10 cellular contexts compared by ENCODE assay signal in the genomic region with DNA sequence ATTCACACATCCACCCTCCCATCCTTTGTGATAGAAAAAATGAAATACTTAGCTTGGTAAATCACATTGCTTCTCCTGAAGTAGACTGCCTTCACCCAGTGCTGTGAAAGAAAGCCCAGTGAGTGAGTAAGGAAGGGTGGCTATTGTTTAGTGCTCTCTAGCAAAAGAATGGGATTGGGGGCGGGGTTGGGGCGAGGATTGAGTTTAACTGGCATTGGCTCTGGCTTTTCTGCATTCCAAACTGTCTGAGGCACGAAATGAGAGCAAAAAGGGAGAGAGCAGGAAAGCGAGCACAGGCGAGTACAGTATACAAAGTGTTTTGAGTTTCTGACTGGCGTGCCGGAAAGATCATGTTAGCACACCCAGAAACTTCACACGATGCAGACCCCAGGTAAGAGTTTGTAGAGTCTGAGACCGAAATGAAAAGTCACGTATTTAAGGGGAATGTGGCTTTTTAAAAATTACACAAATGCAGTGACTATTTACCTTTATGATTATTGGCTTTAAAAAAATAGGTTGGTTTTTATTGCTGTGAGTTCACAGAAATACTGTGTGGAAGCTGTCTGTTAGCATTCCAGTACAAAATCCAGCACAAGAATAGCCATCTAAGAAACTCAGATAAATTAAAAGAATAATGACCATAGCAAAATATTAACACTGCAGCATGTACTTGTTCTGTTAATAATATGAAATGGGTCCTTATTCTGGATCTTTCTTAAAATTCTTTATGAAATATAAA.
DNase-seq lines count a peak whose midpoint lies in the region; FAIRE-seq and TF ChIP-seq lines count a peak whose summit lies in the region.
"Had no signal": no experiment of that assay in that cellular context is flagged by ENCODE, and none has a peak within 500 bp of the region (broad histone marks: within the 10 kb centered on the region; RNA-seq: fewer than 3 reads in every experiment).

No MANE protein-coding gene starts in this region.

- CTCF ChIA-PET in OCI-LY7 (lab: Charles Lee; ENCODE audit: unreplicated experiment) = no interaction called here

- no TSS peak for BruUV-seq in OCI-LY7 (replicated peaks; lab: Mats Ljungman, UMichigan)

- no peak for TF ChIP-seq CTCF in VCaP (conservative IDR thresholded peaks at IDR 0.05)
- no peak for TF ChIP-seq CTCF in cardiac muscle cell (IDR thresholded peaks at IDR 0.05; ENCODE audit: low read depth, low read length)
- no peak for TF ChIP-seq CTCF in OCI-LY7 (conservative IDR thresholded peaks at IDR 0.05; ENCODE audit: low read length)

- no peak for TF ChIP-seq POLR2A in GM12892 (IDR thresholded peaks at IDR 0.05; ENCODE audit: low read depth, low read length)

- FAIRE-seq in GM12892 (lab: Jason Lieb, UNC) = no peak

- DNase-seq in cardiac muscle cell (ENCODE audit: low read depth in 1 of 2, low spot score in 1 of 2) = peak; percentile 87 to 91
- peak; percentile 28 for DNase-seq in pons (ENCODE audit: low spot score)
- no peak for DNase-seq in effector memory CD4-positive, alpha-beta T cell
- no peak for DNase-seq in NK-92 (lab: John Stamatoyannopoulos, UW; ENCODE audit: unreplicated experiment)
- DNase-seq in OCI-LY7 (ENCODE audit: low spot score) = no peak
- no peak for DNase-seq in GM12892 (ENCODE audit: insufficient read length)
- DNase-seq: natural killer cell, SIG-M5 had no signal

- peak overlapping the region; percentile 32 for H3K9ac ChIP-seq in ES-I3 (ENCODE audit: low read depth, low read length)

- H2AFZ ChIP-seq in OCI-LY7 (ENCODE audit: low read length) = no peak overlapping the region

- H3K27ac ChIP-seq in VCaP (peak overlapping the region; percentile 72), cardiac muscle cell (peak overlapping the region; percentile 74), OCI-LY7 (ENCODE audit: low read depth, low read length, poor library complexity, severe bottlenecking) (no peak overlapping the region)
- H3K27ac ChIP-seq in effector memory CD4-positive, alpha-beta T cell (ENCODE audit: insufficient read depth, low read length, poor library complexity, severe bottlenecking) = no peak overlapping the region

- no peaks in the 10 kb centered on the region for H3K9me3 ChIP-seq in ES-I3 (ENCODE audit: control insufficient read depth, insufficient read depth, low read length)
- H3K9me3 ChIP-seq in cardiac muscle cell (ENCODE audit: low read depth) = no peaks in the 10 kb centered on the region
- H3K9me3 ChIP-seq in effector memory CD4-positive, alpha-beta T cell (ENCODE audit: control insufficient read depth, low read length) = no peaks in the 10 kb centered on the region
- H3K9me3 ChIP-seq in OCI-LY7 (ENCODE audit: low read length) = no peaks in the 10 kb centered on the region

- no peak overlapping the region for H3K4me2 ChIP-seq in OCI-LY7 (ENCODE audit: low read length)

- intact Hi-C loops in OCI-LY7 (cut with micrococcal nuclease; ENCODE audit: unreplicated experiment) = loop anchor here (5.0 kb wide), 1 partner anchor 51 kb away; no protein-coding TSS in a partner anchor

- POLR2A ChIA-PET in OCI-LY7 (lab: Charles Lee) = no interaction called here

- no peaks in the 10 kb centered on the region for H3K27me3 ChIP-seq in cardiac muscle cell
- no peaks in the 10 kb centered on the region for H3K27me3 ChIP-seq in effector memory CD4-positive, alpha-beta T cell (replicated peaks; ENCODE audit: control insufficient read depth, insufficient read depth, low read length, poor library complexity, severe bottlenecking)

- H3K4me3 ChIP-seq in cardiac muscle cell (peak overlapping the region; percentile 30), OCI-LY7 (ENCODE audit: low read depth, low read length, poor library complexity, severe bottlenecking) (no peak overlapping the region)
- no peak overlapping the region for H3K4me3 ChIP-seq in effector memory CD4-positive, alpha-beta T cell (ENCODE audit: insufficient read depth, low read depth, low read length, poor library complexity, severe bottlenecking)

- no peaks in the 10 kb centered on the region for H3K9me2 ChIP-seq in OCI-LY7 (ENCODE audit: insufficient read depth, low read length)

- H3K4me1 ChIP-seq in ES-I3 (ENCODE audit: insufficient read depth, low read length) (peaks cover 36% of the 10 kb centered on the region), cardiac muscle cell (ENCODE audit: low read depth) (peaks cover 56% of the 10 kb centered on the region), OCI-LY7 (ENCODE audit: insufficient read depth, low read length, poor library complexity, severe bottlenecking) (no peaks in the 10 kb centered on the region)
- H3K4me1 ChIP-seq in effector memory CD4-positive, alpha-beta T cell (ENCODE audit: control insufficient read depth, insufficient read depth, low read length, poor library complexity, severe bottlenecking) = no peaks in the 10 kb centered on the region

- no peaks in the 10 kb centered on the region for H3K36me3 ChIP-seq in ES-I3 (ENCODE audit: insufficient read depth, low read length)
- H3K36me3 ChIP-seq in cardiac muscle cell = no peaks in the 10 kb centered on the region
- no peaks in the 10 kb centered on the region for H3K36me3 ChIP-seq in effector memory CD4-positive, alpha-beta T cell (ENCODE audit: control insufficient read depth, insufficient read depth, low read length)
- no peaks in the 10 kb centered on the region for H3K36me3 ChIP-seq in OCI-LY7 (ENCODE audit: insufficient read depth, low read length)

- H4K20me1 ChIP-seq in OCI-LY7 (ENCODE audit: insufficient read depth, low read length) = no peaks in the 10 kb centered on the region; the same call in 1 of the 2 replicates

- no peaks in the 10 kb centered on the region for H3K79me2 ChIP-seq in OCI-LY7 (ENCODE audit: insufficient read depth, low read depth, low read length)

Comparison
In these comparisons a context has a peak if more than half of its experiments do, and no peak if none do; other contexts are left out.
1. H3K27ac ChIP-seq: peak in VCaP (single experiment) and cardiac muscle cell (single experiment); none in effector memory CD4-positive, alpha-beta T cell (single experiment) and OCI-LY7 (single experiment).
2. DNase-seq: peak in cardiac muscle cell (2 of 2) and pons (single experiment); none in effector memory CD4-positive, alpha-beta T cell (0 of 3), NK-92 (single experiment), OCI-LY7 (single experiment) and GM12892 (single experiment).